In the genomic region with DNA sequence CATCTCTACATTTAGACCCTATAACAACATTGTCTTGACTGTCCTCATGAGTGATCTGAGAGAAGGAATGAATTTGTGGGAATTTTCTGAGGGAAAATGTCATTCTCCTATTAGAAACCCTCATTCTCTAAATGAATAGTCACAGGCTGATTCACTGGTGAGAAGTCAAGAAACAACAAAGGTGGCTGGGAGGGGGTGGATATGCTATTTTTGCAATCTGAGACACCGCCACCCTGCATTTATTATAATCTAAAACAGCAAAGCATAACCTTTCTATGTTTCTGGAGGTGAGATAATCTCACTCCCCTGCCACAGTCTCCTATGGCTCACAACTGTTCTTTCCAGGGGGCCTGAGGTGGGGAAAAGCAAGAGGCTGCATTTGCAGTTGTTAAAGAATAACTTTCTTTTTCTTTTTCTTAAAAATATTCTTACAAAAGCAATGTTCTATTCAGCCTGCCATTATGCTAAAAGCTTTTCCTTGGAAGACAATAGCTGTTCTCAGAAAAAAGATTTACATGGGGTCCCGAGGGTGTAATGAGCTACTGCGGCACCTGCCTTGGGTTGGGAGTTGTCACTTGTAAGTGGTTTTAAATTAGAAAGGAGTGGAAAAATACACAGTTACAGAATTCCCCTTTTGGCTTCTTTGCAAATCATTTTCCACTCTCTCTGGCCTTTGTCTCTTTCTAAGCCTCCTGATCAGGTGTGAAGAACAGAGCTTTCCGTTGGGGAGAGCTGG, we compare ENCODE assay signal across 18 cellular contexts.
A peak's percentile ranks its signal among the peaks of the same experiment; 100 is the strongest.
DNase-seq lines count a peak whose midpoint lies in the region; ATAC-seq, FAIRE-seq and TF ChIP-seq lines count a peak whose summit lies in the region.
"Had no signal": no experiment of that assay in that cellular context is flagged by ENCODE, and none has a peak within 500 bp of the region (broad histone marks: within the 10 kb centered on the region; RNA-seq: fewer than 3 reads in every experiment).

No MANE protein-coding gene starts in this region.

- no peaks in the 10 kb centered on the region for H4K20me1 ChIP-seq in H9 (ENCODE audit: control insufficient read depth, insufficient read depth, insufficient read length)

- no peak overlapping the region for H3K4me3 Mint-ChIP-seq in H9
- no peak overlapping the region for H3K4me3 Mint-ChIP-seq in activated CD8-positive, alpha-beta T cell treated with anti-CD3 and anti-CD28 coated beads for 36 hours
- H3K4me3 Mint-ChIP-seq in stimulated activated effector memory CD8-positive, alpha-beta T cell treated with anti-CD3 and anti-CD28 coated beads, Interleukin-12 subunit alpha, Interleukin-12 subunit beta, amount 100 ng/mL, for 72 hours, result no peak overlapping the region

- H3K23me2 ChIP-seq in H9 (ENCODE audit: insufficient read length, low read depth, low read length, poor library complexity, severe bottlenecking), result no peaks in the 10 kb centered on the region

- TF ChIP-seq CTCF in H9 (conservative IDR thresholded peaks at IDR 0.05) (no peak), bronchial epithelial cell (IDR thresholded peaks at IDR 0.05; ENCODE audit: insufficient read depth, low read length, severe bottlenecking) (no peak)
- no peak for TF ChIP-seq CTCF in activated CD8-positive, alpha-beta T cell treated with anti-CD3 and anti-CD28 coated beads for 36 hours (IDR thresholded peaks at IDR 0.05)

- H2BK15ac ChIP-seq in H9 (ENCODE audit: low read depth, low read length) (no peak overlapping the region), mesendoderm (replicated peaks; ENCODE audit: low read depth) (no peak overlapping the region)

- H2BK5ac ChIP-seq in H9 (ENCODE audit: insufficient read length, low read length) (no peak overlapping the region), mesendoderm (ENCODE audit: low read length) (no peak overlapping the region)

- no peak overlapping the region for H3K14ac ChIP-seq in H9 (ENCODE audit: insufficient read depth, low read length)

- H2AK5ac ChIP-seq in H9 (ENCODE audit: insufficient read length, low read length) (no peak overlapping the region), mesendoderm (ENCODE audit: low read length) (no peak overlapping the region)

- no peak overlapping the region for H2AFZ ChIP-seq in H9 (ENCODE audit: low read length)
- H2AFZ ChIP-seq: PC-9 had no signal

- CTCF ChIA-PET in activated CD8-positive, alpha-beta T cell treated with anti-CD3 and anti-CD28 coated beads for 36 hours (lab: Charles Lee), result no interaction called here

- no peaks in the 10 kb centered on the region for H3K36me3 Mint-ChIP-seq in H9 (ENCODE audit: insufficient read depth in 1 of 3, low read depth in 3 of 3)
- H3K36me3 Mint-ChIP-seq in activated CD8-positive, alpha-beta T cell treated with anti-CD3 and anti-CD28 coated beads for 36 hours (ENCODE audit: low read depth), result no peaks in the 10 kb centered on the region
- H3K36me3 Mint-ChIP-seq in stimulated activated effector memory CD8-positive, alpha-beta T cell treated with anti-CD3 and anti-CD28 coated beads, Interleukin-12 subunit alpha, Interleukin-12 subunit beta, amount 100 ng/mL, for 72 hours, result no peaks in the 10 kb centered on the region

- ATAC-seq in activated CD8-positive, alpha-beta T cell treated with anti-CD3 and anti-CD28 coated beads for 36 hours, result no peak
- no peak for ATAC-seq in stimulated activated effector memory CD8-positive, alpha-beta T cell treated with anti-CD3 and anti-CD28 coated beads, Interleukin-12 subunit alpha, Interleukin-12 subunit beta, amount 100 ng/mL, for 72 hours
- ATAC-seq in left colon, result no peak
- ATAC-seq: HCT116 had no signal

- POLR2A ChIA-PET in activated CD8-positive, alpha-beta T cell treated with anti-CD3 and anti-CD28 coated beads for 36 hours (lab: Charles Lee), result interaction anchor here (0.7 kb wide), 1 partner anchor 12 kb away, joined by 5 read pairs; no protein-coding TSS in a partner anchor

- H3K4me2 ChIP-seq in H9 (ENCODE audit: insufficient read depth, insufficient read length, low read length), result no peak overlapping the region
- no peak overlapping the region for H3K4me2 ChIP-seq in mesendoderm (ENCODE audit: low read length)
- H3K4me2 ChIP-seq: PC-9 had no signal

- H3K4me1 ChIP-seq in H9 (ENCODE audit: insufficient read depth, low read length), result peaks cover 17% of the 10 kb centered on the region; the same call in 1 of the 2 replicates
- H3K4me1 ChIP-seq in iPS-15b (ENCODE audit: control insufficient read depth, insufficient read depth, low read length), result peaks cover 13% of the 10 kb centered on the region
- H3K4me1 ChIP-seq in mesendoderm (ENCODE audit: control insufficient read depth, low read depth, low read length), result no peaks in the 10 kb centered on the region
- H3K4me1 ChIP-seq: BE2C had no signal

- H3K27ac ChIP-seq in H9 (ENCODE audit: insufficient read length, low read depth, low read length), result no peak overlapping the region
- H3K27ac ChIP-seq in mesendoderm (ENCODE audit: low read depth, low read length), result no peak overlapping the region
- H3K27ac ChIP-seq: PC-9 had no signal

- H3K18ac ChIP-seq in H9 (ENCODE audit: insufficient read length, low read depth, low read length), result no peak overlapping the region
- H3K18ac ChIP-seq in mesendoderm (ENCODE audit: low read length), result no peak overlapping the region

- H3K23ac ChIP-seq in H9 (ENCODE audit: insufficient read length, low read depth, low read length), result no peak overlapping the region
- no peak overlapping the region for H3K23ac ChIP-seq in mesendoderm (ENCODE audit: low read length)

- H3K27me3 ChIP-seq in H9 (ENCODE audit: insufficient read depth, low read length) (no peaks in the 10 kb centered on the region; the same call in 1 of the 2 replicates), bronchial epithelial cell (ENCODE audit: control insufficient read depth, insufficient read depth, low read length) (no peaks in the 10 kb centered on the region), iPS-15b (ENCODE audit: control insufficient read depth, insufficient read depth, low read length) (no peaks in the 10 kb centered on the region), mesendoderm (ENCODE audit: insufficient read depth, low read length, poor library complexity) (no peaks in the 10 kb centered on the region)
- H3K27me3 ChIP-seq: BE2C had no signal

- H4K5ac ChIP-seq in H9 (ENCODE audit: insufficient read length, low read depth, low read length), result no peak overlapping the region
- no peak overlapping the region for H4K5ac ChIP-seq in mesendoderm (ENCODE audit: low read length)

- FAIRE-seq in bronchial epithelial cell (lab: Jason Lieb, UNC), result no peak

- H3K4ac ChIP-seq in H9 (ENCODE audit: low read depth, low read length), result no peak overlapping the region
- H3K4ac ChIP-seq in mesendoderm (ENCODE audit: low read depth, low read length), result no peak overlapping the region

- H3K4me3 ChIP-seq in bronchial epithelial cell (ENCODE audit: low read depth, low read length) (no peak overlapping the region), iPS-15b (ENCODE audit: low read depth, low read length) (no peak overlapping the region), mesendoderm (ENCODE audit: low read length) (no peak overlapping the region)
- H3K4me3 ChIP-seq: PC-9 had no signal

- H3K79me1 ChIP-seq in H9 (ENCODE audit: insufficient read depth, low read depth, low read length, poor library complexity, severe bottlenecking) (no peaks in the 10 kb centered on the region), mesendoderm (ENCODE audit: low read length) (no peaks in the 10 kb centered on the region)

- H2BK120ac ChIP-seq in H9 (ENCODE audit: low read depth, low read length, poor library complexity, severe bottlenecking) (no peak overlapping the region), mesendoderm (ENCODE audit: low read depth, low read length) (no peak overlapping the region)

- no peaks in the 10 kb centered on the region for H3K36me3 ChIP-seq in bronchial epithelial cell (ENCODE audit: control insufficient read depth, insufficient read depth, low read length)
- no peaks in the 10 kb centered on the region for H3K36me3 ChIP-seq in iPS-15b (ENCODE audit: control insufficient read depth, insufficient read depth, low read length)
- no peaks in the 10 kb centered on the region for H3K36me3 ChIP-seq in mesendoderm (ENCODE audit: control insufficient read depth, insufficient read depth, low read length)
- H3K36me3 ChIP-seq: BE2C had no signal

- intact Hi-C loops in activated CD8-positive, alpha-beta T cell treated with anti-CD3 and anti-CD28 coated beads for 36 hours (cut with micrococcal nuclease), result no loop called here
- intact Hi-C loops in left colon (cut with DNase I, micrococcal nuclease), result no loop called here

- H3K27me3 Mint-ChIP-seq in H9 (ENCODE audit: low read depth), result no peaks in the 10 kb centered on the region
- no peaks in the 10 kb centered on the region for H3K27me3 Mint-ChIP-seq in activated CD8-positive, alpha-beta T cell treated with anti-CD3 and anti-CD28 coated beads for 36 hours

- no peak overlapping the region for H3K9ac ChIP-seq in H9 (ENCODE audit: extremely low read depth, insufficient read length, low read length)
- H3K9ac ChIP-seq in iPS-15b (ENCODE audit: low read depth, low read length), result peak overlapping the region; percentile 48
- H3K9ac ChIP-seq in mesendoderm (ENCODE audit: low read length), result no peak overlapping the region

- no peak overlapping the region for H2BK12ac ChIP-seq in H9 (ENCODE audit: insufficient read length, low read depth, low read length)

- H4K8ac ChIP-seq in H9 (replicated peaks; ENCODE audit: insufficient read length, low read depth, low read length), result no peak overlapping the region
- no peak overlapping the region for H4K8ac ChIP-seq in mesendoderm (ENCODE audit: low read depth, low read length)

- H3K79me2 ChIP-seq in H9 (ENCODE audit: insufficient read depth, low read length), result no peaks in the 10 kb centered on the region
- H3K79me2 ChIP-seq in mesendoderm (ENCODE audit: control insufficient read depth, insufficient read depth, low read length), result no peaks in the 10 kb centered on the region

- H3K9me3 Mint-ChIP-seq in H9, result no peaks in the 10 kb centered on the region
- no peaks in the 10 kb centered on the region for H3K9me3 Mint-ChIP-seq in activated CD8-positive, alpha-beta T cell treated with anti-CD3 and anti-CD28 coated beads for 36 hours
- no peaks in the 10 kb centered on the region for H3K9me3 Mint-ChIP-seq in stimulated activated effector memory CD8-positive, alpha-beta T cell treated with anti-CD3 and anti-CD28 coated beads, Interleukin-12 subunit alpha, Interleukin-12 subunit beta, amount 100 ng/mL, for 72 hours

- H4K91ac ChIP-seq in H9 (ENCODE audit: insufficient read length, low read depth, low read length), result no peak overlapping the region

- H2BK20ac ChIP-seq in H9 (ENCODE audit: low read depth, low read length, poor library complexity, severe bottlenecking), result no peak overlapping the region

- H3K4me1 Mint-ChIP-seq in H9, result peaks cover 33 to 48% of the 10 kb centered on the region in 2 experiments
- H3K4me1 Mint-ChIP-seq in activated CD8-positive, alpha-beta T cell treated with anti-CD3 and anti-CD28 coated beads for 36 hours (ENCODE audit: low read depth), result no peaks in the 10 kb centered on the region
- no peaks in the 10 kb centered on the region for H3K4me1 Mint-ChIP-seq in stimulated activated effector memory CD8-positive, alpha-beta T cell treated with anti-CD3 and anti-CD28 coated beads, Interleukin-12 subunit alpha, Interleukin-12 subunit beta, amount 100 ng/mL, for 72 hours

- no peak overlapping the region for H3T11ph ChIP-seq in H9 (ENCODE audit: low read length)

- H3K56ac ChIP-seq in H9 (ENCODE audit: insufficient read length, low read depth, low read length), result no peak overlapping the region
- H3K56ac ChIP-seq in mesendoderm (ENCODE audit: low read length), result no peak overlapping the region

- H3K27ac Mint-ChIP-seq in H9, result peak overlapping the region; percentile 49 to 87 (median 82); a peak in 5 of 7 replicates
- no peak overlapping the region for H3K27ac Mint-ChIP-seq in activated CD8-positive, alpha-beta T cell treated with anti-CD3 and anti-CD28 coated beads for 36 hours
- no peak overlapping the region for H3K27ac Mint-ChIP-seq in stimulated activated effector memory CD8-positive, alpha-beta T cell treated with anti-CD3 and anti-CD28 coated beads, Interleukin-12 subunit alpha, Interleukin-12 subunit beta, amount 100 ng/mL, for 72 hours

- DNase-seq in H9 (no peak), NCI-H526 (lab: John Stamatoyannopoulos, UW) (peak; percentile 11 to 21), bronchial epithelial cell (ENCODE audit: low read depth) (peak; percentile 81), left colon (no peak), mesendoderm (no peak)
- no peak for DNase-seq in activated CD8-positive, alpha-beta T cell treated with anti-CD3 and anti-CD28 coated beads for 36 hours
- DNase-seq in stimulated activated effector memory CD8-positive, alpha-beta T cell treated with anti-CD3 and anti-CD28 coated beads, Interleukin-12 subunit alpha, Interleukin-12 subunit beta, amount 100 ng/mL, for 72 hours (ENCODE audit: low spot score in 2 of 2), result no peak
- DNase-seq: BE2C, DMS 273 treated with DMSO at 0.1 percent for 48 hours, KG1, NCI-H1092, NCI-H1694, NCI-H2107, NCI-H748 treated with DMSO at 0.1 percent for 48 hours, PC-9, SHP77 treated with DMSO at 0.1 percent for 48 hours had no signal

- no CpG with 5 or more reads among the region's 4 CpGs for WGBS in H9 (ENCODE audit: extremely low coverage, insufficient read length, low lambda C conversion rate)
- WGBS in mesendoderm (ENCODE audit: extremely low coverage, insufficient coverage, low lambda C conversion rate), result no CpG with 5 or more reads among the region's 4 CpGs

- H3K9me3 ChIP-seq in H9 (ENCODE audit: control insufficient read depth, low read depth, low read length), result no peaks in the 10 kb centered on the region
- H3K9me3 ChIP-seq in iPS-15b (ENCODE audit: control insufficient read depth, insufficient read depth, low read length), result no peaks in the 10 kb centered on the region
- H3K9me3 ChIP-seq: BE2C had no signal

Comparison
In these comparisons a context has a peak if more than half of its experiments do, and no peak if none do; other contexts are left out.
1. DNase-seq: peak in NCI-H526 (2 of 2) and bronchial epithelial cell (single experiment); none in H9 (single experiment), activated CD8-positive, alpha-beta T cell treated with anti-CD3 and anti-CD28 coated beads for 36 hours (single experiment), stimulated activated effector memory CD8-positive, alpha-beta T cell treated with anti-CD3 and anti-CD28 coated beads, Interleukin-12 subunit alpha, Interleukin-12 subunit beta, amount 100 ng/mL, for 72 hours (0 of 2), left colon (0 of 2) and mesendoderm (single experiment).
2. H3K27ac Mint-ChIP-seq: peak in H9 (3 of 3); none in activated CD8-positive, alpha-beta T cell treated with anti-CD3 and anti-CD28 coated beads for 36 hours (single experiment) and stimulated activated effector memory CD8-positive, alpha-beta T cell treated with anti-CD3 and anti-CD28 coated beads, Interleukin-12 subunit alpha, Interleukin-12 subunit beta, amount 100 ng/mL, for 72 hours (single experiment).